In the genomic region with DNA sequence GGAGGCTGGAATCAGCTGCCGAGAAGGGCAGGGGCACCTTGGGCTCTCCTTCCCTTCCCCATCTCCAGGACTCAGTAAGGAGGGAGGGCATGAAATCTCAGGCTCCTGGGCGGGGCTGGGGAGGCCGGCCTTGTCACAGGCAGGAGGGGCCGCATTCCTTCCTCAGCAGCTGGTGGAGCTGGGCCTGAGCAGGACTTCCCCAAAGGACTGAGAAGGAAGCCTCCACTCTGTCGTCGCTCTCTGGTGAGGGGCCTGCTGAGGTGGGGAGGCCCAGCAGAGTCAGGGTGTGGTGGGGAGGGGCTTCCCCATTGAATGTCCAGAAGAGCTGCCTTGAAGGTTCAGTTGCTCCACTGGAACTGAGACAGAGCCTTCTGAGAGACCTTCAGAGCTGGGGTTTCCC, we compare ENCODE assay signal across 13 cellular contexts. TPM values are rescaled to one million over a fixed set of nuclear protein-coding genes. Genes with fewer than 3 reads are reported as not detected.
DNase-seq lines count a peak whose midpoint lies in the region; ATAC-seq, FAIRE-seq and TF ChIP-seq lines count a peak whose summit lies in the region.
"Had no signal": no experiment of that assay in that cellular context is flagged by ENCODE, and none has a peak within 500 bp of the region (broad histone marks: within the 10 kb centered on the region; RNA-seq: fewer than 3 reads in every experiment).

No MANE protein-coding gene starts in this region.

- DNase-seq in GM20000 (ENCODE audit: low spot score) (peak; percentile 48), bronchial epithelial cell (ENCODE audit: low read depth) (peak; percentile 22), left kidney (ENCODE audit: low read depth, low spot score) (peak; percentile 76), transverse colon (peak; percentile 27), NCI-H774 (lab: John Stamatoyannopoulos, UW) (no peak)
- DNase-seq in activated CD4-positive, alpha-beta T cell treated with anti-CD3 and anti-CD28 coated beads, Interleukin-2, amount 50 U/mL, for 4 hours, result no peak
- DNase-seq: DND-41; NCI-H1092 treated with DMSO at 0.1 percent for 48 hours; stimulated activated naive CD8-positive, alpha-beta T cell treated with anti-CD3 and anti-CD28 coated beads, Interleukin-15, amount 100 ng/mL, for 72 hours had no signal

- H3K9me3 ChIP-seq in transverse colon, result no peaks in the 10 kb centered on the region

- intact Hi-C loops in transverse colon (cut with DNase I; ENCODE audit: low total_unique reads), result no loop called here

- no peaks in the 10 kb centered on the region for H3K27me3 ChIP-seq in bronchial epithelial cell (ENCODE audit: control insufficient read depth, insufficient read depth, low read length)
- no peaks in the 10 kb centered on the region for H3K27me3 ChIP-seq in transverse colon

- no peak for TF ChIP-seq EP300 in transverse colon (IDR thresholded peaks at IDR 0.05; ENCODE audit: low read depth)

- ATAC-seq in HG03571 (IDR thresholded peaks at IDR 0.05; ENCODE audit: unreplicated experiment), result no peak
- ATAC-seq: activated naive CD4-positive, alpha-beta T cell treated with anti-CD3 and anti-CD28 coated beads, Interleukin-2, amount 50 U/mL, for 72 hours; stimulated activated naive CD8-positive, alpha-beta T cell treated with anti-CD3 and anti-CD28 coated beads, Interleukin-15, amount 100 ng/mL, for 72 hours had no signal

- H3K36me3 ChIP-seq in bronchial epithelial cell (ENCODE audit: control insufficient read depth, insufficient read depth, low read length) (no peaks in the 10 kb centered on the region), transverse colon (no peaks in the 10 kb centered on the region)

- TF ChIP-seq POLR2A in transverse colon (IDR thresholded peaks at IDR 0.05), result no peak

- no peak for FAIRE-seq in bronchial epithelial cell (lab: Jason Lieb, UNC)
- FAIRE-seq: endothelial cell of umbilical vein had no signal

- TF ChIP-seq CTCF in GM20000 (IDR thresholded peaks at IDR 0.05; ENCODE audit: extremely low read depth, missing control alignments) (no peak), bronchial epithelial cell (IDR thresholded peaks at IDR 0.05; ENCODE audit: insufficient read depth, low read length, severe bottlenecking) (no peak), transverse colon (IDR thresholded peaks at IDR 0.05) (no peak)

- 22% methylated on average over 5 of the region's 6 CpGs; no CpG with 5 or more reads in 1 of the 2 donors for WGBS in transverse colon (ENCODE audit: low coverage in 1 of 2), 2 donors

- in situ Hi-C loops in transverse colon (cut with MboI; ENCODE audit: low pct_ligation_motif_present in 1 of 4, low pct_unique_long_range_greater_than_20kb in 1 of 4, low sequenced_read_pairs in 3 of 4), result no loop called here

- H3K4me1 ChIP-seq in transverse colon, result no peaks in the 10 kb centered on the region

- no peak overlapping the region for H3K27ac ChIP-seq in transverse colon
- H3K27ac ChIP-seq: PC-9 had no signal

- H3K4me3 ChIP-seq in bronchial epithelial cell (ENCODE audit: low read depth, low read length), result no peak overlapping the region
- H3K4me3 ChIP-seq in transverse colon, result no peak overlapping the region
- H3K4me3 ChIP-seq: PC-9 had no signal

RNA-seq across cellular contexts. Expression of gene KCNA10, which starts 10.9 kb away (rescaled TPM):
- total RNA-seq in bronchial epithelial cell (not detected in 2 replicates), transverse colon (not detected)
- total RNA-seq: activated naive CD4-positive, alpha-beta T cell treated with anti-CD3 and anti-CD28 coated beads, Interleukin-2, amount 50 U/mL, for 72 hours; endothelial cell of umbilical vein; PC-9 had no signal

RNA-seq across cellular contexts. Expression of gene PROK1, which starts 57.1 kb away (rescaled TPM):
- total RNA-seq in bronchial epithelial cell (not detected in 2 replicates), transverse colon (not detected)
- total RNA-seq: activated naive CD4-positive, alpha-beta T cell treated with anti-CD3 and anti-CD28 coated beads, Interleukin-2, amount 50 U/mL, for 72 hours; endothelial cell of umbilical vein; PC-9 had no signal

Comparison
In these comparisons a context has a peak if more than half of its experiments do, and no peak if none do; other contexts are left out.
1. DNase-seq: peak in GM20000 (single experiment), bronchial epithelial cell (single experiment), left kidney (single experiment) and transverse colon (single experiment); none in activated CD4-positive, alpha-beta T cell treated with anti-CD3 and anti-CD28 coated beads, Interleukin-2, amount 50 U/mL, for 4 hours (0 of 2) and NCI-H774 (single experiment).